16 cellular contexts compared by ENCODE assay signal in the genomic region with DNA sequence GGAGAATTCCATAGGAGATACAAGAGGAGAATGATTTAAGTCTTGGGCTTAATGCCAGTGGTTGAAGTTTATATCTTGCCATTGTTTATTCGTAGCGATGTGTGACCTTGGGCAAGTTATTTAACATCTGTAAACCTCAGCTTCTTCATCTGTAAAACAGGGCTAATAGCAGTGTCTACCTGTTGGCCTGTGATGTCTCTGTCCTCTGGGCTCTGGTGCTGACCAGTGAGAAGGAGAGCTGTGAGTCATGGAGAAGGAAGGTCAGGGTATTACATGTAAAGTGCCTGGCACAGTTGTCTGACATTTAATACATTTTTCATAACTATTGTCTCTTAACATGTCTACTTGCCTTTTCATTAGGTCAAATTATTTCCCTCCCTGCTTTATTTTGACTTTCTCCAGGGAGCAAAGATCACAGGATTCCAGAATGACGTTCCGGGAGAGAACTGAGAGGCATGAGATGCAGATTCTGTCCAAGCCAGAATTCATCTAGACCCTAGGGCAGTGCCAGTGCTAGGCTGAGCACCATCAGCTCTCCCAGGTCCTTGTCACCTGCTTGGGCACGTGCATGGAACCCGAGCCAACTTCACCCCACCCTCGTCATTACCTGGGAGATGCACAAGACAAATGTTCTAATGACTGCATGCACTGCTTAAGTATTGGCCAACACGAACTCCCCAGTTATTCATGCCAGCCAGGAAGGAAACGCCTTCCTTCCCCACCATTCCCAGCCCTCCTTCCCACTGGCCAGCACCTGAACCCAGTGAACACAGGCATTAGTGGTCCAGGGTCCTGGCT.
DNase-seq lines count a peak whose midpoint lies in the region; ATAC-seq lines count a peak whose summit lies in the region.
"Had no signal": no experiment of that assay in that cellular context is flagged by ENCODE, and none has a peak within 500 bp of the region (broad histone marks: within the 10 kb centered on the region; RNA-seq: fewer than 3 reads in every experiment).

No MANE protein-coding gene starts in this region.

- DNase-seq in EH (ENCODE audit: low read depth) (peak; percentile 11), NCI-H2029 (lab: John Stamatoyannopoulos, UW) (peak; percentile 58), astrocyte of the hippocampus (ENCODE audit: low read depth, low spot score) (peak; percentile 37), kidney tubule cell (ENCODE audit: low spot score) (peak; percentile 56), 8988T (no peak), Right ventricle myocardium inferior (ENCODE audit: missing footprints) (no peak)
- DNase-seq in activated CD4-positive, alpha-beta T cell treated with anti-CD3 and anti-CD28 coated beads for 4 hours = no peak
- DNase-seq: BE2C; MM.1S; naive thymus-derived CD8-positive, alpha-beta T cell; NCI-H1930; NCI-H82; SHP77; stomach had no signal

- ATAC-seq in GM18873 (IDR thresholded peaks at IDR 0.05; ENCODE audit: low FRiP score, unreplicated experiment) = no peak
- no peak for ATAC-seq in Right ventricle myocardium inferior
- ATAC-seq: activated CD4-positive, CD25-positive, alpha-beta regulatory T cell treated with anti-CD3 and anti-CD28 coated beads, Interleukin-2, amount 50 U/mL, for 24 hours; naive thymus-derived CD8-positive, alpha-beta T cell had no signal

- intact Hi-C loops in Right ventricle myocardium inferior (cut with DNase I) = no loop called here

Comparison
In these comparisons a context has a peak if more than half of its experiments do, and no peak if none do; other contexts are left out.
1. DNase-seq: peak in EH (single experiment), NCI-H2029 (single experiment), astrocyte of the hippocampus (single experiment) and kidney tubule cell (single experiment); none in activated CD4-positive, alpha-beta T cell treated with anti-CD3 and anti-CD28 coated beads for 4 hours (0 of 2), 8988T (single experiment) and Right ventricle myocardium inferior (single experiment).